11 cellular contexts compared by ENCODE assay signal in the genomic region with DNA sequence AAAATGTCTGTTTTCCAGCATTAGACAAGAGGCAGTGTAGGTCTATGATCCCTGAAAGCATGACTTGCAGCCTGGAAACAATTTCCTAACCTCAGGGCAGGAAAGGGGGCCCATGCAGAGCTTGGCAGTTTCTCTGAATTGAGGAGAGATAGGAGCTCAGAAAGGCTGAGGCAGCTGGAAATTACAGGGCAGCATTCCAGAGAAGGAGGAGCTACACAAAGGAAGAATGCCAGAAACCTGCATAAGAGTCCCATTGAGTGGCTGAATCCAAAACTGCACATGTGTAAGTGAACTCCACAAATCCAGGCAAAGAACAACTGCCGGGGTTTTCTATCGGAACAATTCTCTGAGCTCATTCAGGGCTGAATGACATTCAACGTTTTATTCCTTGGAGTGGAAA.
DNase-seq lines count a peak whose midpoint lies in the region; ATAC-seq and TF ChIP-seq lines count a peak whose summit lies in the region.
"Had no signal": no experiment of that assay in that cellular context is flagged by ENCODE, and none has a peak within 500 bp of the region (broad histone marks: within the 10 kb centered on the region; RNA-seq: fewer than 3 reads in every experiment).

No MANE protein-coding gene starts in this region.

- peaks cover 2% of the 10 kb centered on the region for H3K4me1 Mint-ChIP-seq in activated T-cell treated with anti-CD3 and anti-CD28 coated beads, Interleukin-2, amount 50 U/mL, for 4 hours (ENCODE audit: low read depth)
- H3K4me1 Mint-ChIP-seq: stimulated activated effector memory CD8-positive, alpha-beta T cell treated with anti-CD3 and anti-CD28 coated beads, Interleukin-12 subunit alpha, Interleukin-12 subunit beta, amount 100 ng/mL, for 72 hours had no signal

- ATAC-seq in activated T-cell treated with anti-CD3 and anti-CD28 coated beads, Interleukin-2, amount 50 U/mL, for 4 hours: no peak
- no peak for ATAC-seq in GM21786 (IDR thresholded peaks at IDR 0.05; ENCODE audit: unreplicated experiment)
- ATAC-seq: stimulated activated effector memory CD8-positive, alpha-beta T cell treated with anti-CD3 and anti-CD28 coated beads, Interleukin-12 subunit alpha, Interleukin-12 subunit beta, amount 100 ng/mL, for 72 hours had no signal

- H3K27me3 Mint-ChIP-seq in activated T-cell treated with anti-CD3 and anti-CD28 coated beads, Interleukin-2, amount 50 U/mL, for 4 hours (ENCODE audit: low read depth): peaks cover 3% of the 10 kb centered on the region

- in situ Hi-C loops in G401 (cut with HindIII; ENCODE audit: low sequenced_read_pairs): no loop called here

- TF ChIP-seq CTCF in fibroblast of villous mesenchyme (IDR thresholded peaks at IDR 0.05; ENCODE audit: insufficient read depth, low read depth, low read length): no peak

- H3K9me3 Mint-ChIP-seq in activated T-cell treated with anti-CD3 and anti-CD28 coated beads, Interleukin-2, amount 50 U/mL, for 4 hours: peaks cover 16% of the 10 kb centered on the region

- no peaks in the 10 kb centered on the region for H3K36me3 Mint-ChIP-seq in activated T-cell treated with anti-CD3 and anti-CD28 coated beads, Interleukin-2, amount 50 U/mL, for 4 hours (ENCODE audit: insufficient read depth)
- H3K36me3 Mint-ChIP-seq: stimulated activated effector memory CD8-positive, alpha-beta T cell treated with anti-CD3 and anti-CD28 coated beads, Interleukin-12 subunit alpha, Interleukin-12 subunit beta, amount 100 ng/mL, for 72 hours had no signal

- peak; percentile 1 for DNase-seq in G401 (ENCODE audit: low spot score)
- DNase-seq in RPMI7951 (ENCODE audit: low read depth): peak; percentile 94
- peak; percentile 45 for DNase-seq in fibroblast of villous mesenchyme (ENCODE audit: low read depth)
- peak; percentile 11 for DNase-seq in occipital lobe (lab: John Stamatoyannopoulos, UW)
- no peak for DNase-seq in activated T-cell treated with anti-CD3 and anti-CD28 coated beads, Interleukin-2, amount 50 U/mL, for 4 hours
- no peak for DNase-seq in NOMO-1 treated with dmso at 0.1 percent for 144 hours (lab: John Stamatoyannopoulos, UW; ENCODE audit: unreplicated experiment)
- no peak for DNase-seq in activated CD4-positive, CD25-positive, alpha-beta regulatory T cell (lab: John Stamatoyannopoulos, UW)
- DNase-seq: activated effector memory CD4-positive, alpha-beta T cell treated with Interleukin-2 at 50 U/mL for 16 hours; sigmoid colon had no signal

- H3K4me3 Mint-ChIP-seq in activated T-cell treated with anti-CD3 and anti-CD28 coated beads, Interleukin-2, amount 50 U/mL, for 4 hours: no peak overlapping the region
- H3K4me3 Mint-ChIP-seq: stimulated activated effector memory CD8-positive, alpha-beta T cell treated with anti-CD3 and anti-CD28 coated beads, Interleukin-12 subunit alpha, Interleukin-12 subunit beta, amount 100 ng/mL, for 72 hours had no signal

- no peak overlapping the region for H3K4me3 ChIP-seq in fibroblast of villous mesenchyme (ENCODE audit: low read depth, low read length)
- H3K4me3 ChIP-seq: sigmoid colon had no signal

Comparison
In these comparisons a context has a peak if more than half of its experiments do, and no peak if none do; other contexts are left out.
1. DNase-seq: peak in G401 (single experiment), RPMI7951 (single experiment), fibroblast of villous mesenchyme (single experiment) and occipital lobe (single experiment); none in activated T-cell treated with anti-CD3 and anti-CD28 coated beads, Interleukin-2, amount 50 U/mL, for 4 hours (single experiment), NOMO-1 treated with dmso at 0.1 percent for 144 hours (single experiment) and activated CD4-positive, CD25-positive, alpha-beta regulatory T cell (0 of 4).